11 cellular contexts compared by ENCODE assay signal in the genomic region with DNA sequence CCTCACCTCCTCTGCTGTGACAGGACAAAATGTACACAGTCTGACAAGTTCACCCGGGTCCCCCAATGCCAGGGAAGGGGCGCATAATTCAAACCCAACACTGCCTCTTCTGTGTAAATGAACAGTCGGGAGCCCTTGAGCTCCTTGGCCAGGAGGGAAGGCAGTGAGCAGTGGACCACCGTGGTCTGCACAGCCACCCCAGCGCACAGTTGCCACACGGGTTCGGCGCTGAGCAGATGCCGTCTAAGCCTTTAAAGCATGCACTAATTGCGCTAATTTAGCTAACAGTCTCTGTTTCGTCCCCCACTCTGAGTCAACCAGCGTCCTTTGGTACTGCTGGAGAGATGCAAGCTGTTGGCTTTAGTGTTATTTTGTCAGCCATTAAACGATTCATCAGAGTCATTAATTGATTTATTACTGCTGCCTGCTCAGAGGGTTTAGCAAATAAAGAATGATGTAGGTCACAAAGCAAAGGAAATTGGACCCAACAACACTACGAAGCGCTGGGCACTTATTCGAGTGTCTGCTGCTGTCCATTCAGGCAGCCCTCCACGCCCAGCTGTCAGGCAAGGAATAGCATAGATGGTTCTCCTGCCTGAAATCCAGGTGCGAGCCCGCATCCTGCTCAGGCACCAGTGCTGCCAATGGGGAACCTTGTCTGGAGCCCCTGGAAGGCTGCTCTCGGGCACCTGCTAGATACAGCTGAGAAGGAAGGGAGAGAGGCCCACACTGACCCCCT.
DNase-seq lines count a peak whose midpoint lies in the region; ATAC-seq and TF ChIP-seq lines count a peak whose summit lies in the region.
"Had no signal": no experiment of that assay in that cellular context is flagged by ENCODE, and none has a peak within 500 bp of the region (broad histone marks: within the 10 kb centered on the region; RNA-seq: fewer than 3 reads in every experiment).

No MANE protein-coding gene starts in this region.

- H2BK5ac ChIP-seq in neuronal stem cell (ENCODE audit: low read length), result no peak overlapping the region

- no peak overlapping the region for H4K91ac ChIP-seq in neuronal stem cell (ENCODE audit: low read depth, low read length, poor library complexity)

- no peak overlapping the region for H2BK12ac ChIP-seq in neuronal stem cell (ENCODE audit: low read length)

- no peaks in the 10 kb centered on the region for H3K27me3 Mint-ChIP-seq in CD8-positive, alpha-beta T cell (ENCODE audit: low read depth)
- H3K27me3 Mint-ChIP-seq in MCF 10A (ENCODE audit: insufficient read depth, unreplicated experiment), result no peaks in the 10 kb centered on the region
- H3K27me3 Mint-ChIP-seq: dendritic cell treated with granulocyte-macrophage colony-stimulating factor and Interleukin-4, amounts not matched to agents 40 ng/mL and 50 ng/mL, for 4 days had no signal

- peak overlapping the region; percentile 91 for H3K27ac Mint-ChIP-seq in CD8-positive, alpha-beta T cell
- no peak overlapping the region for H3K27ac Mint-ChIP-seq in MCF 10A (ENCODE audit: low read depth, unreplicated experiment)
- H3K27ac Mint-ChIP-seq: dendritic cell treated with granulocyte-macrophage colony-stimulating factor and Interleukin-4, amounts not matched to agents 40 ng/mL and 50 ng/mL, for 4 days had no signal

- peak overlapping the region; percentile 39 for H3K23ac ChIP-seq in neuronal stem cell (ENCODE audit: low read depth, low read length, poor library complexity)

- no peaks in the 10 kb centered on the region for H3K9me3 ChIP-seq in CD8-positive, alpha-beta T cell (ENCODE audit: low read length)
- H3K9me3 ChIP-seq in neuronal stem cell (replicated peaks in 1 of 2; ENCODE audit: control insufficient read depth in 2 of 2, insufficient read depth in 1 of 2, low read depth in 1 of 2, low read length in 2 of 2) (no peaks in the 10 kb centered on the region), colonic mucosa (no peaks in the 10 kb centered on the region)

- no peak overlapping the region for H3K4me3 Mint-ChIP-seq in CD8-positive, alpha-beta T cell
- H3K4me3 Mint-ChIP-seq in MCF 10A (ENCODE audit: unreplicated experiment), result no peak overlapping the region
- H3K4me3 Mint-ChIP-seq: dendritic cell treated with granulocyte-macrophage colony-stimulating factor and Interleukin-4, amounts not matched to agents 40 ng/mL and 50 ng/mL, for 4 days had no signal

- H2AK5ac ChIP-seq in neuronal stem cell (ENCODE audit: low read depth, low read length), result no peak overlapping the region

- WGBS in neuronal stem cell (ENCODE audit: extremely low coverage in 2 of 2, insufficient read length in 2 of 2, insufficient replicate concordance in 1 of 2), 2 donors, result no CpG with 5 or more reads among the region's 20 CpGs

- intact Hi-C loops in CD8-positive, alpha-beta T cell (cut with DNase I, micrococcal nuclease), result no loop called here
- intact Hi-C loops in colonic mucosa (cut with DNase I), result no loop called here
- intact Hi-C loops in MCF 10A (cut with micrococcal nuclease), result no loop called here

- CTCF ChIA-PET in CD8-positive, alpha-beta T cell (lab: Charles Lee), result no interaction called here
- CTCF ChIA-PET in MCF 10A (lab: Yijun Ruan, JAX), result interaction anchor here (0.6 kb wide), 1 partner anchor 596 kb away, joined by 3 read pairs; no protein-coding TSS in a partner anchor

- H3K27me3 ChIP-seq in CD8-positive, alpha-beta T cell (ENCODE audit: insufficient read depth, low read length), result no peaks in the 10 kb centered on the region
- peaks cover 0 to 6% (median 0%) of the 10 kb centered on the region in 3 experiments for H3K27me3 ChIP-seq in neuronal stem cell (ENCODE audit: control insufficient read depth in 3 of 3, insufficient read depth in 3 of 3, low read depth in 1 of 3, low read length in 3 of 3)
- H3K27me3 ChIP-seq in colonic mucosa, result no peaks in the 10 kb centered on the region

- peaks cover 87% of the 10 kb centered on the region for H3K4me1 Mint-ChIP-seq in CD8-positive, alpha-beta T cell (ENCODE audit: low read depth)
- peaks cover 12% of the 10 kb centered on the region for H3K4me1 Mint-ChIP-seq in MCF 10A (ENCODE audit: insufficient read depth, unreplicated experiment)

- no peaks in the 10 kb centered on the region for H3K9me3 Mint-ChIP-seq in CD8-positive, alpha-beta T cell
- H3K9me3 Mint-ChIP-seq in MCF 10A (ENCODE audit: unreplicated experiment), result no peaks in the 10 kb centered on the region
- H3K9me3 Mint-ChIP-seq: activated naive CD4-positive, alpha-beta T cell treated with anti-CD3 and anti-CD28 coated beads, Interleukin-2, amount 50 U/mL, for 72 hours; dendritic cell treated with granulocyte-macrophage colony-stimulating factor and Interleukin-4, amounts not matched to agents 40 ng/mL and 50 ng/mL, for 4 days had no signal

- no peak overlapping the region for H3K9ac ChIP-seq in neuronal stem cell (ENCODE audit: low read depth, low read length, poor library complexity)
- no peak overlapping the region for H3K9ac ChIP-seq in colonic mucosa (ENCODE audit: low read depth in 2 of 2, low read length in 2 of 2)

- H2BK15ac ChIP-seq in neuronal stem cell (ENCODE audit: low read length), result no peak overlapping the region

- no peak overlapping the region for H3K14ac ChIP-seq in neuronal stem cell (ENCODE audit: low read length)

- no peak overlapping the region for H2BK120ac ChIP-seq in neuronal stem cell (ENCODE audit: low read depth, low read length)

- no peaks in the 10 kb centered on the region for H3K36me3 ChIP-seq in CD8-positive, alpha-beta T cell (ENCODE audit: insufficient read depth, low read length)
- H3K36me3 ChIP-seq in neuronal stem cell (replicated peaks in 1 of 2; ENCODE audit: control insufficient read depth in 2 of 2, insufficient read depth in 2 of 2, low read length in 2 of 2) (peaks cover 0 to 7% of the 10 kb centered on the region in 2 donors), colonic mucosa (no peaks in the 10 kb centered on the region)

- no peaks in the 10 kb centered on the region for H3K36me3 Mint-ChIP-seq in CD8-positive, alpha-beta T cell
- H3K36me3 Mint-ChIP-seq in MCF 10A (ENCODE audit: insufficient read depth, unreplicated experiment), result no peaks in the 10 kb centered on the region
- H3K36me3 Mint-ChIP-seq: activated naive CD4-positive, alpha-beta T cell treated with anti-CD3 and anti-CD28 coated beads, Interleukin-2, amount 50 U/mL, for 72 hours had no signal

- peaks cover 16% of the 10 kb centered on the region for H3K79me1 ChIP-seq in neuronal stem cell (ENCODE audit: low read depth, low read length)

- ATAC-seq in CD8-positive, alpha-beta T cell, result no peak
- no peak for ATAC-seq in HG02642 (IDR thresholded peaks at IDR 0.05; ENCODE audit: poor library complexity, unreplicated experiment)
- ATAC-seq: activated naive CD4-positive, alpha-beta T cell treated with anti-CD3 and anti-CD28 coated beads, Interleukin-2, amount 50 U/mL, for 72 hours had no signal

- BruUV-seq in MCF 10A (replicated peaks; lab: Mats Ljungman, UMichigan), result no TSS peak

- POLR2A ChIA-PET in CD8-positive, alpha-beta T cell (lab: Charles Lee), result interaction anchor here (1.6 kb wide), 2 partner anchors 22 to 195 kb away, joined by 3 to 5 read pairs; no protein-coding TSS in a partner anchor
- POLR2A ChIA-PET in MCF 10A (lab: Yijun Ruan, JAX), result no interaction called here

- no peak overlapping the region for H3K27ac ChIP-seq in CD8-positive, alpha-beta T cell (ENCODE audit: low read depth, low read length)
- H3K27ac ChIP-seq in angular gyrus (ENCODE audit: low read depth, low read length) (peak overlapping the region; percentile 80), neuronal stem cell (replicated peaks; ENCODE audit: low read length) (no peak overlapping the region), colonic mucosa (no peak overlapping the region)

- DNase-seq in CD8-positive, alpha-beta T cell, result no peak
- DNase-seq in NCI-H1417 treated with DMSO at 0.1 percent for 48 hours (lab: John Stamatoyannopoulos, UW) (peak; percentile 86), neuronal stem cell (ENCODE audit: low spot score) (no peak), colonic mucosa (no peak), MCF 10A (ENCODE audit: unreplicated experiment) (no peak), hypothalamus (lab: John Stamatoyannopoulos, UW) (no peak)
- DNase-seq: activated CD4-positive, alpha-beta T cell treated with anti-CD3 and anti-CD28 coated beads, Interleukin-2, amount 50 U/mL, for 48 hours had no signal

- H3K4me3 ChIP-seq in CD8-positive, alpha-beta T cell (ENCODE audit: low read depth, low read length), result no peak overlapping the region
- H3K4me3 ChIP-seq in neuronal stem cell (ENCODE audit: low read length in 2 of 2), result no peak overlapping the region
- H3K4me3 ChIP-seq in colonic mucosa, result no peak overlapping the region

- H3K4ac ChIP-seq in neuronal stem cell (ENCODE audit: low read length), result no peak overlapping the region

- TF ChIP-seq CTCF in CD8-positive, alpha-beta T cell (IDR thresholded peaks at IDR 0.05), result no peak
- TF ChIP-seq CTCF in colonic mucosa (IDR thresholded peaks at IDR 0.05) (no peak), MCF 10A (IDR thresholded peaks at IDR 0.05; ENCODE audit: unreplicated experiment) (no peak)

- H2AFZ ChIP-seq in neuronal stem cell (ENCODE audit: low read length), result no peak overlapping the region

- H3K4me1 ChIP-seq in CD8-positive, alpha-beta T cell (ENCODE audit: insufficient read depth, low read length), result peaks cover 86% of the 10 kb centered on the region
- H3K4me1 ChIP-seq in neuronal stem cell (ENCODE audit: control insufficient read depth in 2 of 2, insufficient read depth in 1 of 2, low read depth in 1 of 2, low read length in 2 of 2) (peaks cover 19 to 27% of the 10 kb centered on the region in 2 donors), colonic mucosa (peaks cover 31% of the 10 kb centered on the region)

- peak overlapping the region; percentile 24 for H3K18ac ChIP-seq in neuronal stem cell (ENCODE audit: low read length)

- no peak overlapping the region for H3K4me2 ChIP-seq in neuronal stem cell (ENCODE audit: insufficient read depth, low read length, poor library complexity, severe bottlenecking)

- no peak overlapping the region for H4K8ac ChIP-seq in neuronal stem cell (ENCODE audit: low read depth, low read length)
